Comparison of ENCODE assay signal across 8 cellular contexts in genomic region chr5:43556857-43557593, GRCh38. TPM values are rescaled to one million over a fixed set of nuclear protein-coding genes. Genes with fewer than 3 reads are reported as not detected.
DNase-seq lines count a peak whose midpoint lies in the region; ATAC-seq, FAIRE-seq and TF ChIP-seq lines count a peak whose summit lies in the region.

TSS of gene PAIP1 (minus strand) at chr5:43557077. CDS start at chr5:43556846, 231 bp downstream.

- H3K27ac Mint-ChIP-seq in T-helper 2 cell treated with Interferon-gamma antibody and Interleukin-4, amounts not matched to agents 5 μg/mL and 100 μg/mL, for 36 hours = peak within 1 kb of the TSS; percentile 97
- peak within 1 kb of the TSS; percentile 93 for H3K27ac Mint-ChIP-seq in astrocyte (ENCODE audit: unreplicated experiment)

- peak; percentile 72 for ATAC-seq in GM18499 (IDR thresholded peaks at IDR 0.05; ENCODE audit: insufficient read depth, unreplicated experiment)
- peak; percentile 72 for ATAC-seq in HG02852 (IDR thresholded peaks at IDR 0.05; ENCODE audit: unreplicated experiment)

- peaks cover 10% of the 10 kb centered on the region for H3K36me3 ChIP-seq in astrocyte (ENCODE audit: insufficient read depth, low read length)
- H3K36me3 ChIP-seq in hepatocyte (replicated peaks; ENCODE audit: insufficient read depth, low read depth) = no peaks in the 10 kb centered on the region

- peak within 1 kb of the TSS; percentile 84 for H3K4me2 ChIP-seq in astrocyte (ENCODE audit: low read length)
- peak within 1 kb of the TSS; percentile 96 for H3K4me2 ChIP-seq in hepatocyte

- H3K4me3 ChIP-seq in astrocyte (ENCODE audit: insufficient read depth, low read depth, low read length) (peak within 1 kb of the TSS; percentile 87), hepatocyte (peak within 1 kb of the TSS; percentile 85), retinal pigment epithelial cell (ENCODE audit: low read length) (peak within 1 kb of the TSS; percentile 94)

- peaks cover 16% of the 10 kb centered on the region for H3K4me1 Mint-ChIP-seq in T-helper 2 cell treated with Interferon-gamma antibody and Interleukin-4, amounts not matched to agents 5 μg/mL and 100 μg/mL, for 36 hours (ENCODE audit: low read depth)
- peaks cover 5% of the 10 kb centered on the region for H3K4me1 Mint-ChIP-seq in astrocyte (ENCODE audit: low read depth, unreplicated experiment)

- H3K27me3 Mint-ChIP-seq in T-helper 2 cell treated with Interferon-gamma antibody and Interleukin-4, amounts not matched to agents 5 μg/mL and 100 μg/mL, for 36 hours (ENCODE audit: low read depth) = peaks cover 9% of the 10 kb centered on the region
- no peaks in the 10 kb centered on the region for H3K27me3 Mint-ChIP-seq in astrocyte (ENCODE audit: low read depth, unreplicated experiment)

- WGBS in hepatocyte (ENCODE audit: low lambda C conversion rate, missing lambda C conversion rate) = 1% methylated on average over 64 of the region's 82 CpGs

- peak within 1 kb of the TSS; percentile 77 for H3K27ac ChIP-seq in astrocyte (ENCODE audit: low read depth, low read length)
- H3K27ac ChIP-seq in hepatocyte = peak within 1 kb of the TSS; percentile 100

- H3K27me3 ChIP-seq in astrocyte (ENCODE audit: insufficient read depth, low read length) = no peaks in the 10 kb centered on the region
- no peaks in the 10 kb centered on the region for H3K27me3 ChIP-seq in hepatocyte

- H3K79me2 ChIP-seq in astrocyte (ENCODE audit: insufficient read depth, low read length) (peaks cover 49% of the 10 kb centered on the region), hepatocyte (peaks cover 41% of the 10 kb centered on the region)

- H3K4me1 ChIP-seq in astrocyte (ENCODE audit: insufficient read depth, low read length) (peaks cover 10% of the 10 kb centered on the region), hepatocyte (ENCODE audit: insufficient read depth) (peaks cover 15% of the 10 kb centered on the region)

- peak within 1 kb of the TSS; percentile 82 for H2AFZ ChIP-seq in astrocyte (ENCODE audit: low read depth, low read length)
- H2AFZ ChIP-seq in hepatocyte = peak within 1 kb of the TSS; percentile 99

- H3K9me3 Mint-ChIP-seq in T-helper 2 cell treated with Interferon-gamma antibody and Interleukin-4, amounts not matched to agents 5 μg/mL and 100 μg/mL, for 36 hours = no peaks in the 10 kb centered on the region
- H3K9me3 Mint-ChIP-seq in astrocyte (ENCODE audit: unreplicated experiment) = no peaks in the 10 kb centered on the region

- peak; percentile 14 for TF ChIP-seq CTCF in astrocyte (IDR thresholded peaks at IDR 0.05; ENCODE audit: insufficient read depth, low read depth, low read length)
- TF ChIP-seq CTCF in hepatocyte (IDR thresholded peaks at IDR 0.05; ENCODE audit: poor library complexity) = peak; percentile 64
- TF ChIP-seq CTCF in retinal pigment epithelial cell (conservative IDR thresholded peaks at IDR 0.05; ENCODE audit: low read depth, low read length) = no peak

- FAIRE-seq in astrocyte (lab: Jason Lieb, UNC) = no peak

- H3K36me3 Mint-ChIP-seq in T-helper 2 cell treated with Interferon-gamma antibody and Interleukin-4, amounts not matched to agents 5 μg/mL and 100 μg/mL, for 36 hours (ENCODE audit: low read depth) = peaks cover 5% of the 10 kb centered on the region
- H3K36me3 Mint-ChIP-seq in astrocyte (ENCODE audit: low read depth, unreplicated experiment) = no peaks in the 10 kb centered on the region

- H3K9me3 ChIP-seq in astrocyte (ENCODE audit: insufficient read depth, low read depth, low read length) (no peaks in the 10 kb centered on the region), hepatocyte (ENCODE audit: low read depth) (no peaks in the 10 kb centered on the region)

- H4K20me1 ChIP-seq in astrocyte (ENCODE audit: insufficient read depth, low read length) (peaks cover 24% of the 10 kb centered on the region), hepatocyte (ENCODE audit: insufficient read depth, poor library complexity, severe bottlenecking) (peaks cover 35% of the 10 kb centered on the region)

- peak within 1 kb of the TSS; percentile 89 for H3K9ac ChIP-seq in astrocyte (ENCODE audit: low read length)

- H3K9me2 ChIP-seq in hepatocyte (replicated peaks; ENCODE audit: insufficient read depth) = no peaks in the 10 kb centered on the region

- H3K4me3 Mint-ChIP-seq in T-helper 2 cell treated with Interferon-gamma antibody and Interleukin-4, amounts not matched to agents 5 μg/mL and 100 μg/mL, for 36 hours = peak within 1 kb of the TSS; percentile 91
- H3K4me3 Mint-ChIP-seq in astrocyte (ENCODE audit: unreplicated experiment) = peak within 1 kb of the TSS; percentile 89

- DNase-seq in NCI-H146 (lab: John Stamatoyannopoulos, UW) = peak; percentile 91
- DNase-seq in T-helper 2 cell treated with Interferon-gamma antibody and Interleukin-4, amounts not matched to agents 5 μg/mL and 100 μg/mL, for 36 hours (ENCODE audit: low spot score) = peak; percentile 88
- peak; percentile 79 for DNase-seq in astrocyte (ENCODE audit: low read depth)
- peak; percentile 93 for DNase-seq in hepatocyte (ENCODE audit: low spot score)
- peak; percentile 55 for DNase-seq in retinal pigment epithelial cell (ENCODE audit: low read depth)
- no peak for DNase-seq in cortex of kidney (lab: John Stamatoyannopoulos, UW)

RNA-seq across cellular contexts. Expression of gene PAIP1, which starts in this region (rescaled TPM):
- 95.7 and 101 TPM in 2 replicates for total RNA-seq in astrocyte
- total RNA-seq in hepatocyte = 131 and 140 TPM in 2 replicates
- 123 and 128 TPM in 2 replicates for polyA plus RNA-seq in hepatocyte
